18 cellular contexts compared by ENCODE assay signal in the genomic region with DNA sequence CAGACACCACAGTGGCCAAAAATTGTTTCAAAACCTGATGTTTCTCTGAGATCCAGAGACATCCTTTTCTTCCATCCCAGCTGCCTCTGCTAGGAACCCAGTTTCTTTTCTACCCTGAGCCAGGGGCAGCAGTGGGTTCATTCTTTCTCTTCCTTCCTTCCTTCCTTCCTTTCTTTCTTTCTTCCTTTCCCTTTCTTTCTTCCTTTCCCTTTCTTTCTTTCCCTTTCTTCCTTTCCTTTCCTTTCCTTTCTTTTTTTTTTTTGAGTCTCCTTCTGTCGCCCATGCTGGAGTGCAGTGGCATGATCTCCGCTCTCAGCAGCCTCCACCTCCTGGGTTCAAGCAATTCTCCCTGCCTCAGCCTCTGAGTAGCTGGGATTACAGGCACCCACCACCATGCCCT.
A peak's percentile ranks its signal among the peaks of the same experiment; 100 is the strongest.
DNase-seq lines count a peak whose midpoint lies in the region; ATAC-seq and TF ChIP-seq lines count a peak whose summit lies in the region.
"Had no signal": no experiment of that assay in that cellular context is flagged by ENCODE, and none has a peak within 500 bp of the region (broad histone marks: within the 10 kb centered on the region; RNA-seq: fewer than 3 reads in every experiment).

No MANE protein-coding gene starts in this region.

- no peaks in the 10 kb centered on the region for H3K27me3 Mint-ChIP-seq in central memory CD8-positive, alpha-beta T cell
- H3K27me3 Mint-ChIP-seq: CD4-positive, CD25-positive, alpha-beta regulatory T cell had no signal

- H3K4me1 Mint-ChIP-seq in central memory CD8-positive, alpha-beta T cell = no peaks in the 10 kb centered on the region
- H3K4me1 Mint-ChIP-seq: CD4-positive, CD25-positive, alpha-beta regulatory T cell had no signal

- no peak overlapping the region for H3K4me3 Mint-ChIP-seq in central memory CD8-positive, alpha-beta T cell
- H3K4me3 Mint-ChIP-seq: CD8-positive, alpha-beta T cell; HFFc6 had no signal

- POLR2A ChIA-PET in HEK293 (lab: Yijun Ruan, JAX) = no interaction called here

- no peak for TF ChIP-seq POLR2A in erythroblast (IDR thresholded peaks at IDR 0.05; ENCODE audit: low read length)

- H3K9me3 Mint-ChIP-seq in central memory CD8-positive, alpha-beta T cell = no peaks in the 10 kb centered on the region
- H3K9me3 Mint-ChIP-seq: CD4-positive, CD25-positive, alpha-beta regulatory T cell; CD8-positive, alpha-beta T cell; HFFc6 had no signal

- H3K27ac ChIP-seq in C4-2B (peak overlapping the region; percentile 25; the same call in 1 of the 2 replicates), HEK293 (ENCODE audit: extremely low read depth, low read depth, low read length) (no peak overlapping the region)
- H3K27ac ChIP-seq: A549 had no signal

- no peaks in the 10 kb centered on the region for H3K9me3 ChIP-seq in HEK293 (ENCODE audit: control insufficient read depth, insufficient read depth, low read depth, low read length)
- H3K9me3 ChIP-seq: A549, Caco-2 had no signal

- no peaks in the 10 kb centered on the region for H3K4me1 ChIP-seq in HEK293 (ENCODE audit: control insufficient read depth, insufficient read depth, low read length)
- H3K4me1 ChIP-seq: A549, Caco-2 had no signal

- DNase-seq in central memory CD8-positive, alpha-beta T cell (ENCODE audit: low spot score in 2 of 2) = no peak
- no peak for DNase-seq in dedifferentiated amniotic fluid mesenchymal stem cell (ENCODE audit: extremely low spot score)
- no peak for DNase-seq in AG08396 (ENCODE audit: low spot score)
- DNase-seq in erythroblast (lab: John Stamatoyannopoulos, UW) = no peak
- DNase-seq: 8988T; ACHN; C1 segment of cervical spinal cord; Caco-2; CD4-positive, CD25-positive, alpha-beta regulatory T cell; CD8-positive, alpha-beta T cell; DMS153; DND-41; H7; HCEC 1CT; HFFc6 had no signal

- H3K36me3 Mint-ChIP-seq in central memory CD8-positive, alpha-beta T cell (ENCODE audit: insufficient read depth) = no peaks in the 10 kb centered on the region
- H3K36me3 Mint-ChIP-seq: CD4-positive, CD25-positive, alpha-beta regulatory T cell; CD8-positive, alpha-beta T cell had no signal

- H3K4me3 ChIP-seq in HEK293 (ENCODE audit: low read depth, low read length) = no peak overlapping the region
- H3K4me3 ChIP-seq: A549 had no signal

- no peaks in the 10 kb centered on the region for H3K36me3 ChIP-seq in HEK293 (ENCODE audit: control insufficient read depth in 2 of 2, insufficient read depth in 1 of 2, low read length in 2 of 2)

- CTCF ChIA-PET in HEK293 (lab: Yijun Ruan, JAX) = interaction anchor here (0.7 kb wide), 1 partner anchor 104 kb away, joined by 3 read pairs; no protein-coding TSS in a partner anchor

- no peak for ATAC-seq in central memory CD8-positive, alpha-beta T cell (replicated peaks; ENCODE audit: extremely low read depth, poor library complexity, severe bottlenecking)
- ATAC-seq: A549; CD8-positive, alpha-beta T cell had no signal

- no peak for TF ChIP-seq CTCF in C4-2B (conservative IDR thresholded peaks at IDR 0.05)
- TF ChIP-seq CTCF in HEK293 (tag by site-specific recombination; IDR thresholded peaks at IDR 0.05) = no peak

- H3K27ac Mint-ChIP-seq in central memory CD8-positive, alpha-beta T cell (ENCODE audit: low read depth) = peak overlapping the region; percentile 67
- H3K27ac Mint-ChIP-seq: CD4-positive, CD25-positive, alpha-beta regulatory T cell; CD8-positive, alpha-beta T cell; HFFc6 had no signal

TF ChIP-seq in HEK293, 187 proteins besides CTCF, POLR2A, EP300 and RAD21:
- TF ChIP-seq ZNF132 (tag by site-specific recombination; IDR thresholded peaks at IDR 0.05; ENCODE audit: borderline replicate concordance) (no peak), ZNF521 (tag by site-specific recombination; IDR thresholded peaks at IDR 0.05) (no peak), ZNF112 (tag by site-specific recombination; IDR thresholded peaks at IDR 0.05) (no peak), PRDM1 (tag by site-specific recombination; IDR thresholded peaks at IDR 0.05) (peak; percentile 100), ZNF366 (tag by site-specific recombination; conservative IDR thresholded peaks at IDR 0.05) (peak; percentile 60)
